21 cellular contexts compared by ENCODE assay signal in genomic region chr7:142874409-142874808, GRCh38. TPM values are rescaled to one million over a fixed set of nuclear protein-coding genes. Genes with fewer than 3 reads are reported as not detected.
A peak's percentile ranks its signal among the peaks of the same experiment; 100 is the strongest.
DNase-seq lines count a peak whose midpoint lies in the region; ATAC-seq and TF ChIP-seq lines count a peak whose summit lies in the region.
"Had no signal": no experiment of that assay in that cellular context is flagged by ENCODE, and none has a peak within 500 bp of the region (broad histone marks: within the 10 kb centered on the region; RNA-seq: fewer than 3 reads in every experiment).

No MANE protein-coding gene starts in this region.

- no peak for TF ChIP-seq EP300 in stomach (IDR thresholded peaks at IDR 0.05)

- DNase-seq in cardiac septum (ENCODE audit: low spot score), result peak; percentile 26
- no peak for DNase-seq in right cardiac atrium
- DNase-seq in mesenteric fat pad (ENCODE audit: low spot score), result peak; percentile 59
- DNase-seq in stomach, result peak; percentile 17
- DNase-seq in body of pancreas, result no peak
- DNase-seq in NCI-H1105 (lab: John Stamatoyannopoulos, UW), result no peak
- DNase-seq: C1 segment of cervical spinal cord; Calu3; CD4-positive, alpha-beta memory T cell; COR-L47; DMS53; EL; GDM1; GM23248; H7; HCEC 1CT had no signal

- no peak for TF ChIP-seq CTCF in stomach (IDR thresholded peaks at IDR 0.05)
- no peak for TF ChIP-seq CTCF in body of pancreas (IDR thresholded peaks at IDR 0.05)

- 91% methylated on average over 7 of the region's 7 CpGs for WGBS in right cardiac atrium
- WGBS in stomach, 5 donors, result 84 to 94% (median 91%) methylated on average over 7 of the region's 7 CpGs
- WGBS in body of pancreas, 2 donors, result 69 to 72% methylated on average over 7 of the region's 7 CpGs

- H3K9me3 ChIP-seq in right cardiac atrium (ENCODE audit: control insufficient read depth, low read length), result no peaks in the 10 kb centered on the region
- no peaks in the 10 kb centered on the region for H3K9me3 ChIP-seq in stomach
- H3K9me3 ChIP-seq in body of pancreas, result no peaks in the 10 kb centered on the region

- H3K4me3 ChIP-seq in right cardiac atrium (ENCODE audit: low read length) (no peak overlapping the region), stomach (no peak overlapping the region), body of pancreas (no peak overlapping the region)
- H3K4me3 ChIP-seq: GM12878, GM23248 had no signal

- H3K4me1 ChIP-seq in right cardiac atrium (ENCODE audit: control insufficient read depth, insufficient read depth, low read length) (no peaks in the 10 kb centered on the region), stomach (no peaks in the 10 kb centered on the region), body of pancreas (peaks cover 4% of the 10 kb centered on the region)

- no peak overlapping the region for H3K27ac ChIP-seq in right cardiac atrium (ENCODE audit: low read length)
- H3K27ac ChIP-seq in stomach, result no peak overlapping the region
- no peak overlapping the region for H3K27ac ChIP-seq in body of pancreas
- H3K27ac ChIP-seq: GM23248 had no signal

- H3K36me3 ChIP-seq in stomach (peaks cover 0 to 28% (median 24%) of the 10 kb centered on the region in 4 donors), body of pancreas (replicated peaks in 1 of 2; ENCODE audit: insufficient read depth in 1 of 2, low read depth in 2 of 2) (peaks cover 0 to 2% of the 10 kb centered on the region in 2 donors)

- intact Hi-C loops in cardiac septum (cut with DNase I) (no loop called here), right cardiac atrium (cut with DNase I) (loop anchor here in 1 of 4 donors (10.0 kb wide), 1 partner anchor 340 kb away; no protein-coding TSS in a partner anchor), stomach (cut with DNase I; ENCODE audit: low total_unique reads) (no loop called here), body of pancreas (cut with DNase I) (loop anchor here (10.0 kb wide), 1 partner anchor 120 kb away; no protein-coding TSS in a partner anchor)

- H3K27me3 ChIP-seq in right cardiac atrium (ENCODE audit: control insufficient read depth, insufficient read depth), result no peaks in the 10 kb centered on the region
- no peaks in the 10 kb centered on the region for H3K27me3 ChIP-seq in stomach
- no peaks in the 10 kb centered on the region for H3K27me3 ChIP-seq in body of pancreas

- ATAC-seq in right cardiac atrium, result no peak
- no peak for ATAC-seq in body of pancreas
- ATAC-seq: GM12878 had no signal

- no peak for TF ChIP-seq POLR2A in stomach (IDR thresholded peaks at IDR 0.05)
- no peak for TF ChIP-seq POLR2A in body of pancreas (IDR thresholded peaks at IDR 0.05)

RNA-seq across cellular contexts. Expression of gene TRPV6, which starts 11.1 kb away (rescaled TPM):
- total RNA-seq in cardiac septum (not detected), right cardiac atrium (not detected), mesenteric fat pad (not detected), stomach (10 to 100 TPM in 2 of 5 donors, 1 to 10 TPM in 2, not detected in 1; 2.6 to 11.7 (median 10.3) TPM), body of pancreas (100 to 1,000 TPM in 1 of 2 donors, 10 to 100 TPM in 1; 61.7 to 110 TPM)
- polyA plus RNA-seq in right cardiac atrium (not detected), stomach (1 to 10 TPM; 4.7 to 7.7 (median 7.4) TPM)
- total RNA-seq: A172; A673; CD4-positive, alpha-beta memory T cell; GM12878; GM23248 had no signal
- polyA plus RNA-seq: BJ, GM12878, GM23248 had no signal

RNA-seq across cellular contexts. Expression of gene EPHB6, which starts 19.5 kb away (rescaled TPM):
- total RNA-seq in cardiac septum, result 2.0 TPM
- total RNA-seq in right cardiac atrium, result 10 to 100 TPM in 1 of 4 donors, 1 to 10 TPM in 3; 3.8 to 11.3 (median 6.7) TPM
- polyA plus RNA-seq in right cardiac atrium, result 6.9 TPM
- 6.3 TPM for total RNA-seq in mesenteric fat pad
- total RNA-seq in stomach, result 1 to 10 TPM; 5.4 to 9.6 (median 8.0) TPM
- polyA plus RNA-seq in stomach, result 10 to 100 TPM in 2 of 3 donors, 1 to 10 TPM in 1; 6.2 to 23.1 (median 19.3) TPM
- 10 to 100 TPM; 37.1 to 84.0 TPM for total RNA-seq in body of pancreas

RNA-seq across cellular contexts. Expression of gene TRPV5, which starts 59.1 kb away (rescaled TPM):
- not detected for total RNA-seq in cardiac septum
- not detected for total RNA-seq in right cardiac atrium
- polyA plus RNA-seq in right cardiac atrium, result not detected
- total RNA-seq in mesenteric fat pad, result not detected
- not detected for total RNA-seq in stomach
- polyA plus RNA-seq in stomach, result not detected
- not detected for total RNA-seq in body of pancreas
- total RNA-seq: A673; Calu3; CD4-positive, alpha-beta memory T cell; GM12878; GM23248; H1; H7 had no signal
- polyA plus RNA-seq: BJ; CD4-positive, alpha-beta memory T cell; GM12878; GM23248 had no signal

Comparison
In these comparisons a context has a peak if more than half of its experiments do, and no peak if none do; other contexts are left out.
1. DNase-seq: peak in cardiac septum (single experiment), mesenteric fat pad (single experiment) and stomach (single experiment); none in right cardiac atrium (0 of 3), body of pancreas (0 of 4) and NCI-H1105 (single experiment).
2. RNA of gene TRPV6, which starts 11.1 kb away (total RNA-seq): 61.7 to 110 TPM in body of pancreas; 2.6 to 11.7 TPM in stomach, not detected in mesenteric fat pad (single experiment), not detected in right cardiac atrium and not detected in cardiac septum (single experiment); every median in the first group is over 4 times any median in the second.